ENCODE assay signal across 8 cellular contexts in genomic region chr6:31907158-31907813, GRCh38. TPM values are rescaled to one million over a fixed set of nuclear protein-coding genes. Genes with fewer than 3 reads are reported as not detected.
DNase-seq lines count a peak whose midpoint lies in the region; ATAC-seq and TF ChIP-seq lines count a peak whose summit lies in the region.
"Had no signal": no experiment of that assay in that cellular context is flagged by ENCODE, and none has a peak within 500 bp of the region (broad histone marks: within the 10 kb centered on the region; RNA-seq: fewer than 3 reads in every experiment).

No MANE protein-coding gene starts in this region.

- TF ChIP-seq CTCF in GM12865 (IDR thresholded peaks at IDR 0.05; ENCODE audit: insufficient read depth, low read depth, low read length, missing control alignments) (no peak), right lobe of liver (IDR thresholded peaks at IDR 0.05) (no peak)

- H3K4me3 ChIP-seq in GM12865 (ENCODE audit: low read depth, low read length): no peak overlapping the region
- H3K4me3 ChIP-seq in right lobe of liver: no peak overlapping the region
- H3K4me3 ChIP-seq: skin epidermis had no signal

- DNase-seq in GM12865 (ENCODE audit: low read depth): peak; percentile 40
- DNase-seq in OCI-M1 (lab: John Stamatoyannopoulos, UW): peak; percentile 93
- no peak for DNase-seq in right lobe of liver
- no peak for DNase-seq in A172 (ENCODE audit: low spot score)
- DNase-seq in NCI-H526 (lab: John Stamatoyannopoulos, UW): no peak

- TF ChIP-seq POLR2A in right lobe of liver (IDR thresholded peaks at IDR 0.05): no peak

- ATAC-seq in right lobe of liver (peak; percentile 72 to 81 (median 78)), HG02588 (IDR thresholded peaks at IDR 0.05; ENCODE audit: unreplicated experiment) (no peak)

- H3K27ac ChIP-seq in right lobe of liver: no peak overlapping the region
- H3K27ac ChIP-seq: skin epidermis had no signal

- 23% methylated on average over 7 of the region's 7 CpGs for WGBS in right lobe of liver (ENCODE audit: insufficient coverage, low coverage, low lambda C conversion rate, missing lambda C conversion rate)

- no peaks in the 10 kb centered on the region for H3K27me3 ChIP-seq in right lobe of liver

- no peaks in the 10 kb centered on the region for H3K36me3 ChIP-seq in right lobe of liver

- H3K9me3 ChIP-seq in right lobe of liver: no peaks in the 10 kb centered on the region

- peaks cover 0 to 8% (median 2%) of the 10 kb centered on the region in 4 donors for H3K4me1 ChIP-seq in right lobe of liver

- intact Hi-C loops in right lobe of liver (cut with DNase I): loop anchor here in 1 of 2 donors (10.0 kb wide), 1 partner anchor 48 kb away; the partner anchor contains the start of genes NELFE and SKIC2

RNA-seq across cellular contexts. Expression of gene ZBTB12, which starts 5.4 kb away (rescaled TPM):
- under 1 TPM in 5 of 6 experiments, not detected in 1; 0.25 to 0.82 (median 0.51) TPM for total RNA-seq in right lobe of liver
- 1.3 and 4.1 TPM in 2 replicates for total RNA-seq in A172 (2014; rRNA removed; shearing (Covaris generic))

RNA-seq across cellular contexts. Expression of gene EHMT2, which starts 9.8 kb away (rescaled TPM):
- 10 to 100 TPM; 10.7 to 20.1 (median 13.3) TPM for total RNA-seq in right lobe of liver
- total RNA-seq in A172 (2014; rRNA removed; shearing (Covaris generic)): 75.5 and 85.7 TPM in 2 replicates

RNA-seq across cellular contexts. Expression of gene C2, which starts 20.2 kb away (rescaled TPM):
- 100 to 1,000 TPM; 309 to 739 (median 533) TPM for total RNA-seq in right lobe of liver
- total RNA-seq in A172 (2014; rRNA removed; shearing (Covaris generic)): 0.69 TPM in 1 of 2 replicates, not detected in the other

RNA-seq across cellular contexts. Expression of gene SLC44A4, which starts 28.5 kb away (rescaled TPM):
- under 1 TPM in 2 of 6 experiments, not detected in 4; 0.09 to 0.25 TPM for total RNA-seq in right lobe of liver
- not detected in 2 replicates for total RNA-seq in A172 (2014; rRNA removed; shearing (Covaris generic))
- total RNA-seq: OCI-LY7 had no signal

RNA-seq across cellular contexts. Expression of gene CFB, which starts 38.6 kb away (rescaled TPM):
- 1,000 to 10,000 TPM; 1,939 to 4,112 (median 3,131) TPM for total RNA-seq in right lobe of liver
- total RNA-seq in A172 (2014; rRNA removed; shearing (Covaris generic)): 3.7 and 4.0 TPM in 2 replicates

Comparison
In these comparisons a context has a peak if more than half of its experiments do, and no peak if none do; other contexts are left out.
1. DNase-seq: peak in GM12865 (single experiment) and OCI-M1 (single experiment); none in right lobe of liver (0 of 3), A172 (single experiment) and NCI-H526 (0 of 2).
2. RNA of gene C2, which starts 20.2 kb away (total RNA-seq): 309 to 739 TPM in right lobe of liver; 0.69 TPM in A172; every median in the first group is over 100 times any median in the second.